1 cellular context compared by ENCODE assay signal in the genomic region with DNA sequence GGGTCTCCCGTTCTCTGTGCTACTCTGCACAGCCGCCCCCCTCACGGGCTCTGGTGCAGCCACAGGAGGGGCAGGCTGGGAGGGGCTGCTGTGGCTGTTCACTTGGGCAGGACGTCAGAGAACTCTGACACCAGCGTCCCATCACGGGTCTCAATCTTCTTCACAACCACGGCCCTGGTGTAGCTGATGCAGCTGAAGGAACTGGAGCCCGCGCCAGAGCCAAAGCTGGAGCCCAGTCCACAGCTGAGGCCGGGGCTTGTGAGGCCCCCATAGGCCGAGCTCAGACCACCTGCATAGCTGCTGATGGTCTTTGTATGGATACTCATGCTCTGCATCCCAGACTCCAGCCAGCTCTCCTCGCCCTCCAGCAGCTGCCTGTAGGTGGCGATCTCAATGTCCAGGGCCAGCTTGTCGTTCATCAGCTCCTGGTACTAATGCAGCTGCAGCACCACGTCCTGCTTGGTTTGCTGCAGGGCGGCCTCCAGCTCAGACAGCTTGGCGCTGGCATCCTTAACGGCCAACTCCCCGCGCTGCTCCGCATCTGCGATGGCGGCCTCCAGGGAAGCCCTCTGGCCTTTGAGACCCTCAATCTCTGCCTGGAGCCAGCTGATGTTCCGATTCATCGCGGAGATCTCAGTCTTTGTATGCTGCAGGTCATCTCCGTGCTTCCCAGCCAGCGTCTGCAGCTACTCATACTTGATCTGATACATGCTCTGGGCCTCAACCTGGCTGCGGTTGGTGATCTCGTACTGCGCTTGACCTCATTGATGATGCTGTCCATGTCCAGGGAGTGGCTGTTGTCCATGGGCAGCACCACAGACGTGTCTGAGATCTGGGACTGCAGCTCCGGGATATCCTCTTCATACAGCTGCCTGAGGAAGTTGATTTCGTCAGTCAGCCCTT.
TF ChIP-seq lines count a peak whose summit lies in the region.

No MANE protein-coding gene starts in this region.

TF ChIP-seq in K562, 482 proteins besides CTCF, POLR2A, EP300 and RAD21 (continued from another document):
- TF ChIP-seq NFRKB (IDR thresholded peaks at IDR 0.05; ENCODE audit: low read depth) (no peak), FOXK2 (conservative IDR thresholded peaks at IDR 0.05 in 1 of 2, IDR thresholded peaks at IDR 0.05 in 1 of 2; ENCODE audit: low read depth in 2 of 2) (no peak), BDP1 (IDR thresholded peaks at IDR 0.05; ENCODE audit: insufficient read depth, insufficient read length) (no peak), ZBTB1 (CRISPR knock-in tag; IDR thresholded peaks at IDR 0.05; ENCODE audit: borderline replicate concordance, low read depth) (0 out of 2 replicates have a peak, but pooled peaks have one; percentile 26), PHF20 (IDR thresholded peaks at IDR 0.05; ENCODE audit: partially characterized antibody) (no peak), CEBPB (tag; IDR thresholded peaks at IDR 0.05) (no peak), AFF1 (IDR thresholded peaks at IDR 0.05; ENCODE audit: low read depth in 1 of 2, partially characterized antibody in 2 of 2) (no peak), ZNF347 (CRISPR knock-in tag; IDR thresholded peaks at IDR 0.05; ENCODE audit: low read depth) (no peak), RBM17 (IDR thresholded peaks at IDR 0.05; ENCODE audit: borderline replicate concordance, low read depth, low read length) (no peak), ZFP30 (CRISPR knock-in tag; IDR thresholded peaks at IDR 0.05; ENCODE audit: borderline replicate concordance) (no peak), E2F6 (IDR thresholded peaks at IDR 0.05; ENCODE audit: borderline replicate concordance in 1 of 2, extremely low read depth in 1 of 2, insufficient read depth in 1 of 2, insufficient read length in 1 of 2, low read depth in 1 of 2, low read length in 1 of 2, poor library complexity in 1 of 2, severe bottlenecking in 1 of 2) (no peak), CHD1 (IDR thresholded peaks at IDR 0.05; ENCODE audit: low read length) (no peak), ZBTB11 (CRISPR knock-in tag; IDR thresholded peaks at IDR 0.05) (no peak), TEAD2 (tag; IDR thresholded peaks at IDR 0.05) (no peak), ZNF140 (CRISPR knock-in tag; IDR thresholded peaks at IDR 0.05) (no peak), JUND (IDR thresholded peaks at IDR 0.05; ENCODE audit: borderline replicate concordance, low read depth, low read length) (no peak), JUND (tag; IDR thresholded peaks at IDR 0.05; ENCODE audit: borderline replicate concordance, low read depth, low read length) (no peak), TAL1 (IDR thresholded peaks at IDR 0.05) (no peak), RBM14 (IDR thresholded peaks at IDR 0.05; ENCODE audit: borderline replicate concordance, insufficient read depth, low read depth, low read length) (no peak), CTCFL (IDR thresholded peaks at IDR 0.05; ENCODE audit: borderline replicate concordance, insufficient read depth, low read depth, low read length, poor library complexity, severe bottlenecking) (peak; percentile 43), BMI1 (IDR thresholded peaks at IDR 0.05; ENCODE audit: low read length) (no peak), CREM (IDR thresholded peaks at IDR 0.05; ENCODE audit: low read depth) (0 out of 2 replicates have a peak, but pooled peaks have one; percentile 5), ZNF518B (CRISPR knock-in tag; IDR thresholded peaks at IDR 0.05) (no peak), PPARD (CRISPR knock-in tag; IDR thresholded peaks at IDR 0.05) (no peak), FOXO4 (CRISPR knock-in tag; IDR thresholded peaks at IDR 0.05) (no peak), FOXJ2 (tag; IDR thresholded peaks at IDR 0.05) (no peak), ZC3H4 (CRISPR knock-in tag; IDR thresholded peaks at IDR 0.05; ENCODE audit: borderline replicate concordance) (no peak), ZNF551 (CRISPR knock-in tag; IDR thresholded peaks at IDR 0.05) (no peak)
- TF ChIP-seq, protein P1, sequence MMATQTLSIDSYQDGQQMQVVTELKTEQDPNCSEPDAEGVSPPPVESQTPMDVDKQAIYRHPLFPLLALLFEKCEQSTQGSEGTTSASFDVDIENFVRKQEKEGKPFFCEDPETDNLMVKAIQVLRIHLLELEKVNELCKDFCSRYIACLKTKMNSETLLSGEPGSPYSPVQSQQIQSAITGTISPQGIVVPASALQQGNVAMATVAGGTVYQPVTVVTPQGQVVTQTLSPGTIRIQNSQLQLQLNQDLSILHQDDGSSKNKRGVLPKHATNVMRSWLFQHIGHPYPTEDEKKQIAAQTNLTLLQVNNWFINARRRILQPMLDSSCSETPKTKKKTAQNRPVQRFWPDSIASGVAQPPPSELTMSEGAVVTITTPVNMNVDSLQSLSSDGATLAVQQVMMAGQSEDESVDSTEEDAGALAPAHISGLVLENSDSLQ (IDR thresholded peaks at IDR 0.05): no peak
- TF ChIP-seq, protein P2, sequence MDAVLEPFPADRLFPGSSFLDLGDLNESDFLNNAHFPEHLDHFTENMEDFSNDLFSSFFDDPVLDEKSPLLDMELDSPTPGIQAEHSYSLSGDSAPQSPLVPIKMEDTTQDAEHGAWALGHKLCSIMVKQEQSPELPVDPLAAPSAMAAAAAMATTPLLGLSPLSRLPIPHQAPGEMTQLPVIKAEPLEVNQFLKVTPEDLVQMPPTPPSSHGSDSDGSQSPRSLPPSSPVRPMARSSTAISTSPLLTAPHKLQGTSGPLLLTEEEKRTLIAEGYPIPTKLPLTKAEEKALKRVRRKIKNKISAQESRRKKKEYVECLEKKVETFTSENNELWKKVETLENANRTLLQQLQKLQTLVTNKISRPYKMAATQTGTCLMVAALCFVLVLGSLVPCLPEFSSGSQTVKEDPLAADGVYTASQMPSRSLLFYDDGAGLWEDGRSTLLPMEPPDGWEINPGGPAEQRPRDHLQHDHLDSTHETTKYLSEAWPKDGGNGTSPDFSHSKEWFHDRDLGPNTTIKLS (IDR thresholded peaks at IDR 0.05; ENCODE audit: borderline replicate concordance, low read depth): no peak
TF ChIP-seq in K562: peak in this region for 9.
